28 cellular contexts compared by ENCODE assay signal in genomic region chr6:116966675-116967576, GRCh38.
"Had no signal": no experiment of that assay in that cellular context is flagged by ENCODE, and none has a peak within 500 bp of the region (broad histone marks: within the 10 kb centered on the region; RNA-seq: fewer than 3 reads in every experiment).

No MANE protein-coding gene starts in this region.

- H3K27me3 ChIP-seq: gastrocnemius medialis had no signal

- H3K27ac ChIP-seq: coronary artery, dorsolateral prefrontal cortex, epithelial cell of prostate, esophagus squamous epithelium, gastrocnemius medialis, heart right ventricle, lower lobe of right lung had no signal

- H3K4me1 Mint-ChIP-seq: endodermal cell, naive B cell had no signal

- H3K4me3 Mint-ChIP-seq: endodermal cell, mesothelial cell of epicardium, naive B cell had no signal

- H3K4me3 ChIP-seq: coronary artery, dorsolateral prefrontal cortex, esophagus squamous epithelium, gastrocnemius medialis, heart right ventricle, lower lobe of right lung, mucosa of descending colon had no signal

- H3K36me3 ChIP-seq: esophagus squamous epithelium, gastrocnemius medialis, heart right ventricle, lower lobe of right lung had no signal

- H3K9me3 Mint-ChIP-seq: endodermal cell, mesothelial cell of epicardium had no signal

- H3K9me3 ChIP-seq: esophagus squamous epithelium, gastrocnemius medialis, heart right ventricle, lower lobe of right lung, mucosa of descending colon had no signal

- H3K4me1 ChIP-seq: esophagus squamous epithelium, gastrocnemius medialis, heart right ventricle, lower lobe of right lung had no signal

- H3K36me3 Mint-ChIP-seq: mesothelial cell of epicardium, naive B cell had no signal

- DNase-seq: dermis blood vessel endothelial cell; dorsolateral prefrontal cortex; effector CD4-positive, alpha-beta T cell; effector memory CD4-positive, alpha-beta T cell; endodermal cell; erythroblast; esophagus squamous epithelium; foreskin fibroblast; foreskin melanocyte; gastrocnemius medialis; glutamatergic neuron; head of caudate nucleus; heart right ventricle; hippocampal formation; islet precursor cell; kidney; kidney glomerular epithelial cell; left colon; left ventricle myocardium superior; lower lobe of right lung; mesenchymal stem cell; mucosa of descending colon; naive B cell had no signal

- H3K27ac Mint-ChIP-seq: endodermal cell, mesothelial cell of epicardium, naive B cell had no signal

- ATAC-seq: esophagus mucosa, gastrocnemius medialis, heart right ventricle, left colon, left lobe of liver, left ventricle myocardium superior, lower lobe of right lung, mucosa of descending colon had no signal
